Comparison of ENCODE assay signal across 20 cellular contexts in genomic region chr13:51063909-51064308, GRCh38. TPM values are rescaled to one million over a fixed set of nuclear protein-coding genes. Genes with fewer than 3 reads are reported as not detected.
"Had no signal": no experiment of that assay in that cellular context is flagged by ENCODE, and none has a peak within 500 bp of the region (broad histone marks: within the 10 kb centered on the region; RNA-seq: fewer than 3 reads in every experiment).

No MANE protein-coding gene starts in this region.

- ATAC-seq: Panc1, PC-3 had no signal

- H3K9me3 ChIP-seq: MG63, SK-N-SH had no signal

- H3K4me2 ChIP-seq: SK-N-SH had no signal

- H3K27ac ChIP-seq: RWPE1 had no signal

- H3K27me3 ChIP-seq: MG63 had no signal

- H3K4me3 ChIP-seq: MG63 had no signal

- H3K9ac ChIP-seq: SK-N-SH had no signal

- H3K36me3 ChIP-seq: MG63 had no signal

- DNase-seq: KBM-7, MG63, NCI-H1092, NCI-H1105 treated with DMSO at 0.1 percent for 48 hours, NCI-H1417 treated with DMSO at 0.1 percent for 48 hours, NCI-H146, NCI-H1694 treated with DMSO at 0.1 percent for 48 hours, NCI-H1930, NCI-H2107, NCI-H2227 treated with DMSO at 0.1 percent for 48 hours, NCI-H524, NCI-H526 treated with DMSO at 0.1 percent for 48 hours, NCI-H774, PC-3, SHP77, SK-N-SH had no signal

RNA-seq across cellular contexts. Expression of gene C13orf42, which starts 47.2 kb away (rescaled TPM):
- total RNA-seq: OCI-LY7, PC-3, SK-MEL-5 had no signal
- polyA plus RNA-seq: SK-N-SH had no signal
